Comparison of ENCODE assay signal across 21 cellular contexts in genomic region chr6:112800439-112800838, GRCh38.
DNase-seq lines count a peak whose midpoint lies in the region; ATAC-seq and TF ChIP-seq lines count a peak whose summit lies in the region.
"Had no signal": no experiment of that assay in that cellular context is flagged by ENCODE, and none has a peak within 500 bp of the region (broad histone marks: within the 10 kb centered on the region; RNA-seq: fewer than 3 reads in every experiment).

No MANE protein-coding gene starts in this region.

- no peak for TF ChIP-seq CTCF in fibroblast of the aortic adventitia (IDR thresholded peaks at IDR 0.05; ENCODE audit: insufficient read depth, low read length)
- no peak for TF ChIP-seq CTCF in lower leg skin (IDR thresholded peaks at IDR 0.05)

- DNase-seq in EH (ENCODE audit: low read depth) (peak; percentile 21), fibroblast of the aortic adventitia (ENCODE audit: low read depth) (peak; percentile 5), lower leg skin (ENCODE audit: low spot score in 2 of 2) (no peak), 8988T (no peak), DMS 273 (lab: John Stamatoyannopoulos, UW; ENCODE audit: unreplicated experiment) (no peak), epidermal melanocyte (ENCODE audit: insufficient read length, low spot score) (no peak)
- DNase-seq: activated CD4-positive, alpha-beta T cell treated with anti-CD3 and anti-CD28 coated beads for 1 hour; activated CD8-positive, alpha-beta T cell treated with anti-CD3 and anti-CD28 coated beads for 36 hours; CD8-positive, alpha-beta memory T cell; central memory CD4-positive, alpha-beta T cell; DMS53; NCI-H1436; NCI-H510A; stimulated activated CD4-positive, alpha-beta T cell treated with anti-CD3 and anti-CD28 coated beads, Interleukin-1b, Interleukin-23, amount 100 ng/mL, for 48 hours; trophoblast cell had no signal

- intact Hi-C loops in lower leg skin (cut with DNase I; ENCODE audit: low total_unique reads) = no loop called here

- WGBS in lower leg skin, 2 donors = 81 to 94% methylated on average over 1 of the region's 1 CpG

- TF ChIP-seq POLR2A in lower leg skin (IDR thresholded peaks at IDR 0.05) = no peak

- ATAC-seq in GM21717 (IDR thresholded peaks at IDR 0.05; ENCODE audit: unreplicated experiment) (peak; percentile 36), HG03520 (IDR thresholded peaks at IDR 0.05; ENCODE audit: unreplicated experiment) (peak; percentile 46)
- ATAC-seq: A549; activated CD8-positive, alpha-beta T cell treated with anti-CD3 and anti-CD28 coated beads for 36 hours; K562 had no signal

- H3K4me3 ChIP-seq in fibroblast of the aortic adventitia (ENCODE audit: low read depth, low read length) = no peak overlapping the region
- H3K4me3 ChIP-seq in lower leg skin (ENCODE audit: low read depth, poor library complexity, severe bottlenecking) = no peak overlapping the region
- H3K4me3 ChIP-seq: A549, ascending aorta, K562, skin epidermis had no signal

Comparison
In these comparisons a context has a peak if more than half of its experiments do, and no peak if none do; other contexts are left out.
1. DNase-seq: peak in EH (single experiment) and fibroblast of the aortic adventitia (single experiment); none in lower leg skin (0 of 2), 8988T (single experiment), DMS 273 (single experiment) and epidermal melanocyte (single experiment).